8 cellular contexts compared by ENCODE assay signal in genomic region chr3:73502609-73503560, GRCh38.
DNase-seq lines count a peak whose midpoint lies in the region; ATAC-seq, FAIRE-seq and TF ChIP-seq lines count a peak whose summit lies in the region.

No MANE protein-coding gene starts in this region.

- no peak overlapping the region for H3K27ac ChIP-seq in mammary epithelial cell (ENCODE audit: insufficient read depth, low read depth, low read length)
- H3K27ac ChIP-seq in keratinocyte (ENCODE audit: control insufficient read depth, insufficient read depth, low read length): no peak overlapping the region

- H3K4me2 ChIP-seq in mammary epithelial cell (ENCODE audit: insufficient read depth, low read depth, low read length) (no peak overlapping the region), keratinocyte (ENCODE audit: control insufficient read depth, extremely low read depth, insufficient read depth, low read depth, low read length) (no peak overlapping the region)

- BruUV-seq in mammary epithelial cell (replicated peaks; lab: Mats Ljungman, UMichigan): no TSS peak

- DNase-seq in 8988T (peak; percentile 33), NCI-H1105 treated with DMSO at 0.1 percent for 48 hours (lab: John Stamatoyannopoulos, UW) (peak; percentile 71), T1000 (lab: John Stamatoyannopoulos, UW) (peak; percentile 34), mammary epithelial cell (peak; percentile 41), keratinocyte (ENCODE audit: low read depth, low spot score) (peak; percentile 30)
- DNase-seq in stimulated activated CD4-positive, alpha-beta T cell treated with anti-CD3 and anti-CD28 coated beads, Interleukin-15, amount 100 ng/mL, for 48 hours (ENCODE audit: low read depth in 2 of 2): peak; percentile 5 to 29

- TF ChIP-seq CTCF in GM12874 (IDR thresholded peaks at IDR 0.05; ENCODE audit: insufficient read depth, low read depth, low read length) (peak; percentile 77), mammary epithelial cell (conservative IDR thresholded peaks at IDR 0.05 in 1 of 2, IDR thresholded peaks at IDR 0.05 in 1 of 2; ENCODE audit: extremely low read depth in 1 of 2, insufficient read depth in 1 of 2, low read depth in 1 of 2, low read length in 2 of 2) (peak; percentile 78 to 92), keratinocyte (optimal IDR thresholded peaks at IDR 0.05 in 1 of 3, IDR thresholded peaks at IDR 0.05 in 1 of 3, conservative IDR thresholded peaks at IDR 0.05 in 1 of 3; ENCODE audit: extremely low read depth in 1 of 3, insufficient read depth in 2 of 3, low read length in 3 of 3) (peak; percentile 77 to 87 (median 84))

- ATAC-seq in HG02642 (IDR thresholded peaks at IDR 0.05; ENCODE audit: poor library complexity, unreplicated experiment): peak; percentile 76

- WGBS in mammary epithelial cell (ENCODE audit: low coverage, missing lambda C conversion rate): 11% methylated on average over 6 of the region's 6 CpGs

- FAIRE-seq in keratinocyte (lab: Jason Lieb, UNC): peak; percentile 79

- CTCF ChIA-PET in mammary epithelial cell (lab: Charles Lee; ENCODE audit: low non-redundant PET): interaction anchor here (0.6 to 0.7 kb wide), 3 partner anchors 55 to 361 kb away, joined by 3 to 6 read pairs (median 3); no protein-coding TSS in a partner anchor

- intact Hi-C loops in mammary epithelial cell (cut with micrococcal nuclease): loop anchor here (1.0 to 5.0 kb wide), 3 partner anchors 48 to 651 kb away; no protein-coding TSS in a partner anchor

- H3K79me2 ChIP-seq in mammary epithelial cell (ENCODE audit: insufficient read depth, low read length) (no peaks in the 10 kb centered on the region), keratinocyte (ENCODE audit: control insufficient read depth, insufficient read depth, low read length) (no peaks in the 10 kb centered on the region)

- dilution Hi-C loops in mammary epithelial cell (cut with HindIII; ENCODE audit: low sequenced_read_pairs) (no loop called here), keratinocyte (cut with MboI; ENCODE audit: extremely low pct_ligation_motif_present, low sequenced_read_pairs) (no loop called here)

- H3K9ac ChIP-seq in mammary epithelial cell (ENCODE audit: insufficient read depth, low read length): no peak overlapping the region
- no peak overlapping the region for H3K9ac ChIP-seq in keratinocyte (ENCODE audit: control insufficient read depth, extremely low read depth, insufficient read depth, low read length)

- H3K27me3 ChIP-seq in mammary epithelial cell (ENCODE audit: insufficient read depth, low read length): no peaks in the 10 kb centered on the region
- no peaks in the 10 kb centered on the region for H3K27me3 ChIP-seq in keratinocyte (ENCODE audit: control insufficient read depth, extremely low read depth, insufficient read depth, low read length)

- H2AFZ ChIP-seq in mammary epithelial cell (ENCODE audit: low read depth, low read length): no peak overlapping the region
- no peak overlapping the region for H2AFZ ChIP-seq in keratinocyte (ENCODE audit: control insufficient read depth, low read length)

- no peaks in the 10 kb centered on the region for H3K9me1 ChIP-seq in keratinocyte (ENCODE audit: control insufficient read depth, extremely low read depth, insufficient read depth, low read length)

- H3K4me3 ChIP-seq in mammary epithelial cell (replicated peaks in 1 of 3; ENCODE audit: insufficient read depth in 1 of 3, low read depth in 2 of 3, low read length in 3 of 3) (no peak overlapping the region), keratinocyte (ENCODE audit: control insufficient read depth in 2 of 3, extremely low read depth in 1 of 3, insufficient read depth in 2 of 3, low read depth in 1 of 3, low read length in 3 of 3) (no peak overlapping the region)

- in situ Hi-C loops in mammary epithelial cell (cut with MboI; ENCODE audit: low sequenced_read_pairs in 2 of 2): loop anchor here (5.0 to 25.0 kb wide), 3 partner anchors 259 to 401 kb away; no protein-coding TSS in a partner anchor

- no peaks in the 10 kb centered on the region for H3K36me3 ChIP-seq in mammary epithelial cell (ENCODE audit: insufficient read depth, low read length)
- no peaks in the 10 kb centered on the region for H3K36me3 ChIP-seq in keratinocyte (ENCODE audit: control insufficient read depth in 2 of 2, extremely low read depth in 1 of 2, insufficient read depth in 2 of 2, low read length in 2 of 2)

- H3K4me1 ChIP-seq in mammary epithelial cell (ENCODE audit: insufficient read depth, low read length): no peaks in the 10 kb centered on the region
- H3K4me1 ChIP-seq in keratinocyte (ENCODE audit: control insufficient read depth, extremely low read depth, insufficient read depth, low read length): no peaks in the 10 kb centered on the region

- H4K20me1 ChIP-seq in mammary epithelial cell (ENCODE audit: insufficient read depth, low read length) (no peaks in the 10 kb centered on the region), keratinocyte (ENCODE audit: control insufficient read depth, extremely low read depth, insufficient read depth, low read length) (no peaks in the 10 kb centered on the region)

- H3K9me3 ChIP-seq in mammary epithelial cell (replicated peaks; ENCODE audit: insufficient read depth, low read length): no peaks in the 10 kb centered on the region
- no peaks in the 10 kb centered on the region for H3K9me3 ChIP-seq in keratinocyte (ENCODE audit: control insufficient read depth, low read depth, low read length)

Comparison
In these comparisons a context has a peak if more than half of its experiments do, and no peak if none do; other contexts are left out.
1. DNase-seq: peak in every context shown above with its lines; median percentile 71 in NCI-H1105 treated with DMSO at 0.1 percent for 48 hours; 41 in mammary epithelial cell; 34 in T1000; 33 in 8988T; 30 in keratinocyte; 17 in stimulated activated CD4-positive, alpha-beta T cell treated with anti-CD3 and anti-CD28 coated beads, Interleukin-15, amount 100 ng/mL, for 48 hours.